Comparison of ENCODE assay signal across 8 cellular contexts in the genomic region with DNA sequence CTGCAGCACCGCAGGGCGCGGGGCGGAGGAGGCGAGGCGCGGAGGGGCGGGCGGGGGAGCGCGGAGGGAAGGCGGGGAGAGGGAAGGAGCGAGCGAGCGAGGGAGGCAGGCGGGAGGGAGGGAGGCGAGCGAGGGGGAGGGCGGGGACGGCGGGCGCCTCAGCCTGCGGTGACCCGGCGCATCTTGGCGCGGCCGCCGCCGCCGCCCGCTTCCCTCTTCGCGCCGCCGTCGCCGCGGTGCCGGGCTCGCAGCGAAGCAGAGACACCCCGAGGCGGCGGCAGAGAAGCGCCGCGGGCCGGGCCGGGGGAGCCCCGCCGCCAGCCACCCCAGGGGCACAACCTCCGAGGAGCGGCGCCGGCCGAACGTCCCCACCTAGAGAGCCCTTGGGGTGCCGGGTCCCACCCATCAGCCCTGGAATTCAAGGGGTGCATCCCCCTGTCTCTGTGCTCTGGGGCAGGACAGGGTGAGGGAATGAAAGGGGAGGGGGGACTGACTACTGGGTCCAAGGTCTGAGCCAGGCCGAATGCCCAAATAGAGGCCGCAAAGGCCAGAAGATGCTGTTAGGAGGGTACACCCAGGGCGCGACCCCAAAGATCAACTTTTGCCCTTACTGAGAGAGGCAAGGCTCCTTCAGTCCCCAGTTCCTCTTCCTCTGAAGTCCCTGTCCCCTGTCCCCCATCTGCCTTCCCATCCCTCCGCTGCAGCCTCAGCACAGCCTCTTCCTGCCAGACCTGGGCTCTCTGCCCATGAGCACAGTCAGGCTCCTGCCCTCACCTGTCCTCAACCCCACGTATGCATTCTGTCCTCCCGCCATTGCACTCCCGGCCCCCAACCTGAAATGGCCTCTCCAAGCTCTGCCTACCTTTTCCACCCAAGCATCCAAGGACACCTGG. TPM values are rescaled to one million over a fixed set of nuclear protein-coding genes. Genes with fewer than 3 reads are reported as not detected.
DNase-seq lines count a peak whose midpoint lies in the region; ATAC-seq and TF ChIP-seq lines count a peak whose summit lies in the region.

A gene (minus strand): TSS at position 33 of the 893 bp plus-strand sequence. CDS start 133 bp downstream, outside the sequence.

- DNase-seq in GOT3 (lab: John Stamatoyannopoulos, UW) (peak; percentile 38), RPMI7951 (ENCODE audit: low read depth) (peak; percentile 11), esophagus squamous epithelium (lab: John Stamatoyannopoulos, UW) (no peak), myocyte (ENCODE audit: low read depth) (peak; percentile 62), aorta (peak; percentile 84 to 92), NCI-H1694 treated with DMSO at 0.1 percent for 48 hours (lab: John Stamatoyannopoulos, UW) (no peak)

- peaks cover 20 to 37% (median 20%) of the 10 kb centered on the region in 3 donors for H3K4me1 ChIP-seq in esophagus squamous epithelium
- H3K4me1 ChIP-seq in aorta (ENCODE audit: control insufficient read depth in 1 of 2, insufficient read depth in 2 of 2, low read length in 2 of 2): no peaks in the 10 kb centered on the region

- peak within 1 kb of the TSS; percentile 40 to 79 (median 56) for H3K4me3 ChIP-seq in esophagus squamous epithelium
- H3K4me3 ChIP-seq in aorta (ENCODE audit: low read length in 2 of 2): peak within 1 kb of the TSS; percentile 65 to 76

- no peak for TF ChIP-seq POLR2A in esophagus squamous epithelium (IDR thresholded peaks at IDR 0.05)

- H3K27me3 ChIP-seq in esophagus squamous epithelium: peaks cover 0 to 70% (median 3%) of the 10 kb centered on the region in 4 donors
- no peaks in the 10 kb centered on the region for H3K27me3 ChIP-seq in aorta (ENCODE audit: control insufficient read depth in 1 of 2, insufficient read depth in 2 of 2, low read length in 1 of 2)

- no peaks in the 10 kb centered on the region for H3K36me3 ChIP-seq in esophagus squamous epithelium
- H3K36me3 ChIP-seq in aorta (ENCODE audit: control insufficient read depth in 1 of 2, insufficient read depth in 2 of 2, low read length in 1 of 2): no peaks in the 10 kb centered on the region

- WGBS in esophagus squamous epithelium, 2 donors: 50 to 57% methylated on average over 7 of the region's 67 CpGs
- WGBS in aorta, 2 donors: 10 to 12% methylated on average over 39 to 67 of the region's 67 CpGs

- H3K27ac ChIP-seq in esophagus squamous epithelium (peak within 1 kb of the TSS; percentile 63 to 89 (median 76)), aorta (ENCODE audit: low read depth in 1 of 2, low read length in 2 of 2) (no peak within 1 kb of the TSS)

- H3K9me3 ChIP-seq in esophagus squamous epithelium: no peaks in the 10 kb centered on the region
- H3K9me3 ChIP-seq in aorta (ENCODE audit: control insufficient read depth, low read length): no peaks in the 10 kb centered on the region

- no peak for TF ChIP-seq CTCF in esophagus squamous epithelium (IDR thresholded peaks at IDR 0.05)

- intact Hi-C loops in esophagus squamous epithelium (cut with DNase I) (no loop called here), aorta (cut with DNase I) (loop anchor here (5.0 to 10.0 kb wide), 3 partner anchors 78 to 178 kb away; no protein-coding TSS in a partner anchor)

- ATAC-seq in aorta (ENCODE audit: low FRiP score) (peak; percentile 70), HG03565 (IDR thresholded peaks at IDR 0.05; ENCODE audit: unreplicated experiment) (no peak), GM18517 (IDR thresholded peaks at IDR 0.05; ENCODE audit: unreplicated experiment) (no peak)

RNA-seq across cellular contexts. Expression of the gene that starts here (rescaled TPM):
- 0.49 and 0.60 TPM in 2 replicates for total RNA-seq in RPMI7951 (2014; rRNA removed; shearing (Covaris generic))
- total RNA-seq in esophagus squamous epithelium (10 to 100 TPM in 1 of 4 donors, 1 to 10 TPM in 3; 1.3 to 10.3 (median 5.2) TPM), myocyte (25.5 and 31.9 TPM in 2 replicates), aorta (10 to 100 TPM; 24.5 to 49.8 TPM)
- 65.2 TPM for polyA plus RNA-seq in myocyte (2012)
- 10 to 100 TPM in 1 of 2 donors, 1 to 10 TPM in 1; 4.8 to 39.5 TPM for polyA plus RNA-seq in aorta

Comparison
In these comparisons a context has a peak if more than half of its experiments do, and no peak if none do; other contexts are left out.
1. Peak in DNase-seq in RPMI7951; RNA of the gene not detected or under 1 TPM.
2. DNase-seq: peak in GOT3 (single experiment), myocyte (single experiment) and aorta (2 of 2); none in esophagus squamous epithelium (single experiment) and NCI-H1694 treated with DMSO at 0.1 percent for 48 hours (single experiment).
3. H3K27ac ChIP-seq: peak in esophagus squamous epithelium (4 of 4); none in aorta (0 of 2).